In genomic region chr4:108068422-108068821, GRCh38 we compare ENCODE assay signal across 17 cellular contexts.
A peak's percentile ranks its signal among the peaks of the same experiment; 100 is the strongest.
DNase-seq lines count a peak whose midpoint lies in the region; ATAC-seq and TF ChIP-seq lines count a peak whose summit lies in the region.
"Had no signal": no experiment of that assay in that cellular context is flagged by ENCODE, and none has a peak within 500 bp of the region (broad histone marks: within the 10 kb centered on the region; RNA-seq: fewer than 3 reads in every experiment).

No MANE protein-coding gene starts in this region.

- no peaks in the 10 kb centered on the region for H4K20me1 ChIP-seq in smooth muscle cell (ENCODE audit: low read depth)

- H3K4me1 Mint-ChIP-seq in activated T-cell treated with anti-CD3 and anti-CD28 coated beads, Interleukin-2, amount 50 U/mL, for 72 hours (ENCODE audit: low read depth), result peaks cover 82% of the 10 kb centered on the region

- TF ChIP-seq CTCF in astrocyte of the spinal cord (IDR thresholded peaks at IDR 0.05; ENCODE audit: low read depth, low read length), result no peak
- no peak for TF ChIP-seq CTCF in smooth muscle cell (IDR thresholded peaks at IDR 0.05; ENCODE audit: borderline replicate concordance, insufficient read depth, poor library complexity, severe bottlenecking)

- H3K9me3 ChIP-seq in smooth muscle cell (replicated peaks; ENCODE audit: low read depth), result no peaks in the 10 kb centered on the region
- H3K9me3 ChIP-seq: mucosa of descending colon, neutrophil, right atrium auricular region, stomach had no signal

- no peaks in the 10 kb centered on the region for H3K27me3 Mint-ChIP-seq in activated T-cell treated with anti-CD3 and anti-CD28 coated beads, Interleukin-2, amount 50 U/mL, for 72 hours (ENCODE audit: low read depth)

- in situ Hi-C loops in astrocyte of the spinal cord (cut with HindIII; ENCODE audit: low sequenced_read_pairs), result no loop called here

- no peaks in the 10 kb centered on the region for H3K4me1 ChIP-seq in smooth muscle cell (ENCODE audit: low read depth)
- H3K4me1 ChIP-seq: right atrium auricular region, stomach had no signal

- H3K27ac ChIP-seq in smooth muscle cell (ENCODE audit: low read depth), result peak overlapping the region; percentile 14
- H3K27ac ChIP-seq: neutrophil, right atrium auricular region, stomach had no signal

- no peak for ATAC-seq in activated T-cell treated with anti-CD3 and anti-CD28 coated beads, Interleukin-2, amount 50 U/mL, for 72 hours (replicated peaks in 1 of 2)
- ATAC-seq in GM19452 (IDR thresholded peaks at IDR 0.05; ENCODE audit: unreplicated experiment) (no peak), HG03565 (IDR thresholded peaks at IDR 0.05; ENCODE audit: unreplicated experiment) (no peak)
- ATAC-seq: mucosa of descending colon, Panc1 had no signal

- H3F3A ChIP-seq in smooth muscle cell (ENCODE audit: low read depth), result no peaks in the 10 kb centered on the region

- H3K27ac Mint-ChIP-seq in activated T-cell treated with anti-CD3 and anti-CD28 coated beads, Interleukin-2, amount 50 U/mL, for 72 hours, result peak overlapping the region; percentile 55
- H3K27ac Mint-ChIP-seq: IgD-negative memory B cell had no signal

- peaks cover 5% of the 10 kb centered on the region for H3K36me3 ChIP-seq in smooth muscle cell (ENCODE audit: low read depth)
- H3K36me3 ChIP-seq: neutrophil, right atrium auricular region, stomach had no signal

- no peak for DNase-seq in activated T-cell treated with anti-CD3 and anti-CD28 coated beads, Interleukin-2, amount 50 U/mL, for 72 hours
- DNase-seq in activated T-cell treated with anti-CD3 and anti-CD28 coated beads, Interleukin-2, amount 50 U/mL, for 48 hours, result no peak
- DNase-seq in HS-5 (ENCODE audit: low read depth), result peak; percentile 37
- DNase-seq in astrocyte of the spinal cord (ENCODE audit: low read depth, low spot score), result peak; percentile 21
- no peak for DNase-seq in smooth muscle cell (lab: John Stamatoyannopoulos, UW; ENCODE audit: unreplicated experiment)
- DNase-seq in NCI-H2196 (lab: John Stamatoyannopoulos, UW; ENCODE audit: unreplicated experiment), result no peak
- DNase-seq: activated CD4-positive, alpha-beta T cell treated with anti-CD3 and anti-CD28 coated beads, Interleukin-2, amount 50 U/mL, for 48 hours; mucosa of descending colon; NCI-H1092; NCI-H774; stomach had no signal

- H3K27me3 ChIP-seq in smooth muscle cell (ENCODE audit: low read depth), result no peaks in the 10 kb centered on the region
- H3K27me3 ChIP-seq: right atrium auricular region, stomach had no signal

- peaks cover 3% of the 10 kb centered on the region for H3K79me2 ChIP-seq in smooth muscle cell (ENCODE audit: low read depth)

- H3K4me2 ChIP-seq in smooth muscle cell, result no peak overlapping the region

- H3K36me3 Mint-ChIP-seq in activated T-cell treated with anti-CD3 and anti-CD28 coated beads, Interleukin-2, amount 50 U/mL, for 72 hours (ENCODE audit: insufficient read depth in 2 of 2), result peaks cover 9 to 29% of the 10 kb centered on the region in 2 donors
- H3K36me3 Mint-ChIP-seq: IgD-negative memory B cell had no signal

- H3K4me3 ChIP-seq in astrocyte of the spinal cord (ENCODE audit: low read depth, low read length), result no peak overlapping the region
- no peak overlapping the region for H3K4me3 ChIP-seq in smooth muscle cell
- H3K4me3 ChIP-seq: mucosa of descending colon, right atrium auricular region, stomach had no signal

- H2AFZ ChIP-seq in smooth muscle cell (ENCODE audit: low read depth), result no peak overlapping the region

- H3K4me3 Mint-ChIP-seq in activated T-cell treated with anti-CD3 and anti-CD28 coated beads, Interleukin-2, amount 50 U/mL, for 72 hours, result no peak overlapping the region

- no peaks in the 10 kb centered on the region for H3K9me3 Mint-ChIP-seq in activated T-cell treated with anti-CD3 and anti-CD28 coated beads, Interleukin-2, amount 50 U/mL, for 72 hours
- H3K9me3 Mint-ChIP-seq: IgD-negative memory B cell had no signal

- no peak overlapping the region for H3K9ac ChIP-seq in smooth muscle cell (ENCODE audit: low read depth)

Comparison
In these comparisons a context has a peak if more than half of its experiments do, and no peak if none do; other contexts are left out.
1. DNase-seq: peak in HS-5 (single experiment) and astrocyte of the spinal cord (single experiment); none in activated T-cell treated with anti-CD3 and anti-CD28 coated beads, Interleukin-2, amount 50 U/mL, for 72 hours (0 of 2), activated T-cell treated with anti-CD3 and anti-CD28 coated beads, Interleukin-2, amount 50 U/mL, for 48 hours (0 of 2), smooth muscle cell (single experiment) and NCI-H2196 (single experiment).